In the genomic region with DNA sequence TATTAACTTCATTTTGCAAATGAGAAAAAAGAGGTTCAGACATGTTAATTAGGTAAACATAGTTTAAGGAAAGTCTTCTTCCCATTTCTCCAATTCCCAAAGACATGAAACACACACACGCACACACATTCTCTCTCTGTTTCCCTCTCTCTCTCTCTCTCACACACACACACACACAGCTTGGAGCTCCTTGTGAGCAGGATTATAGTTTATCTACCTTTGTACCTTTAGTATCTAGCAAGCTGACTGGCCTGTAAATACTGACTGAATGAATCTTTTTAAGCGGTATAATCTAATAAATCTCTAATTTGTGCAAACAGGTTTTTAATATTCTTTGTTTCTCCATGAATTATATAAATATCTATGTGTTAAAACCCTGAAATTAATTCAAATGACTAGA, we compare ENCODE assay signal across 2 cellular contexts.
TF ChIP-seq lines count a peak whose summit lies in the region.

No MANE protein-coding gene starts in this region.

TF ChIP-seq in IMR-90, 13 proteins besides CTCF, POLR2A, EP300 and RAD21:
- TF ChIP-seq, protein P1, sequence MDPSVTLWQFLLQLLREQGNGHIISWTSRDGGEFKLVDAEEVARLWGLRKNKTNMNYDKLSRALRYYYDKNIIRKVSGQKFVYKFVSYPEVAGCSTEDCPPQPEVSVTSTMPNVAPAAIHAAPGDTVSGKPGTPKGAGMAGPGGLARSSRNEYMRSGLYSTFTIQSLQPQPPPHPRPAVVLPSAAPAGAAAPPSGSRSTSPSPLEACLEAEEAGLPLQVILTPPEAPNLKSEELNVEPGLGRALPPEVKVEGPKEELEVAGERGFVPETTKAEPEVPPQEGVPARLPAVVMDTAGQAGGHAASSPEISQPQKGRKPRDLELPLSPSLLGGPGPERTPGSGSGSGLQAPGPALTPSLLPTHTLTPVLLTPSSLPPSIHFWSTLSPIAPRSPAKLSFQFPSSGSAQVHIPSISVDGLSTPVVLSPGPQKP (IDR thresholded peaks at IDR 0.05; ENCODE audit: borderline replicate concordance, low read depth, low read length): no peak
- no peak for TF ChIP-seq NFE2L2 (IDR thresholded peaks at IDR 0.05; ENCODE audit: low read depth, low read length)
- TF ChIP-seq CEBPB (IDR thresholded peaks at IDR 0.05; ENCODE audit: low read depth, low read length): no peak
- TF ChIP-seq MXI1 (IDR thresholded peaks at IDR 0.05; ENCODE audit: borderline replicate concordance, low read depth, low read length): no peak
- TF ChIP-seq MAZ (IDR thresholded peaks at IDR 0.05; ENCODE audit: borderline replicate concordance, low read depth, low read length): no peak
- no peak for TF ChIP-seq RCOR1 (IDR thresholded peaks at IDR 0.05; ENCODE audit: insufficient replicate concordance, low read length)
- TF ChIP-seq FOS (IDR thresholded peaks at IDR 0.05; ENCODE audit: low read depth, low read length): no peak
- no peak for TF ChIP-seq BHLHE40 (IDR thresholded peaks at IDR 0.05; ENCODE audit: low read depth, low read length)
- TF ChIP-seq SMC3 (IDR thresholded peaks at IDR 0.05; ENCODE audit: low read depth, low read length): no peak
- TF ChIP-seq MAFK (IDR thresholded peaks at IDR 0.05; ENCODE audit: low read depth, low read length): no peak
- TF ChIP-seq CHD1 (IDR thresholded peaks at IDR 0.05; ENCODE audit: low read depth, low read length): no peak
- TF ChIP-seq, protein P2, sequence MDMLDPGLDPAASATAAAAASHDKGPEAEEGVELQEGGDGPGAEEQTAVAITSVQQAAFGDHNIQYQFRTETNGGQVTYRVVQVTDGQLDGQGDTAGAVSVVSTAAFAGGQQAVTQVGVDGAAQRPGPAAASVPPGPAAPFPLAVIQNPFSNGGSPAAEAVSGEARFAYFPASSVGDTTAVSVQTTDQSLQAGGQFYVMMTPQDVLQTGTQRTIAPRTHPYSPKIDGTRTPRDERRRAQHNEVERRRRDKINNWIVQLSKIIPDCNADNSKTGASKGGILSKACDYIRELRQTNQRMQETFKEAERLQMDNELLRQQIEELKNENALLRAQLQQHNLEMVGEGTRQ (IDR thresholded peaks at IDR 0.05; ENCODE audit: low read depth, low read length): no peak
- no peak for TF ChIP-seq RFX5 (IDR thresholded peaks at IDR 0.05; ENCODE audit: low read depth, low read length)

TF ChIP-seq in SK-N-SH treated with all-trans-retinoic acid at 6 μM for 48 hours, 23 proteins besides CTCF, POLR2A, EP300 and RAD21:
- no peak for TF ChIP-seq ZFP3 (CRISPR knock-in tag; IDR thresholded peaks at IDR 0.05)
- no peak for TF ChIP-seq OSR1 (CRISPR knock-in tag; IDR thresholded peaks at IDR 0.05)
- TF ChIP-seq ZC3H10 (CRISPR knock-in tag; IDR thresholded peaks at IDR 0.05): no peak
- TF ChIP-seq SNAI2 (CRISPR knock-in tag; IDR thresholded peaks at IDR 0.05): no peak
- TF ChIP-seq ZNF70 (CRISPR knock-in tag; IDR thresholded peaks at IDR 0.05): no peak
- no peak for TF ChIP-seq ZNF565 (CRISPR knock-in tag; conservative IDR thresholded peaks at IDR 0.05; ENCODE audit: low read depth)
- TF ChIP-seq, protein P3, sequence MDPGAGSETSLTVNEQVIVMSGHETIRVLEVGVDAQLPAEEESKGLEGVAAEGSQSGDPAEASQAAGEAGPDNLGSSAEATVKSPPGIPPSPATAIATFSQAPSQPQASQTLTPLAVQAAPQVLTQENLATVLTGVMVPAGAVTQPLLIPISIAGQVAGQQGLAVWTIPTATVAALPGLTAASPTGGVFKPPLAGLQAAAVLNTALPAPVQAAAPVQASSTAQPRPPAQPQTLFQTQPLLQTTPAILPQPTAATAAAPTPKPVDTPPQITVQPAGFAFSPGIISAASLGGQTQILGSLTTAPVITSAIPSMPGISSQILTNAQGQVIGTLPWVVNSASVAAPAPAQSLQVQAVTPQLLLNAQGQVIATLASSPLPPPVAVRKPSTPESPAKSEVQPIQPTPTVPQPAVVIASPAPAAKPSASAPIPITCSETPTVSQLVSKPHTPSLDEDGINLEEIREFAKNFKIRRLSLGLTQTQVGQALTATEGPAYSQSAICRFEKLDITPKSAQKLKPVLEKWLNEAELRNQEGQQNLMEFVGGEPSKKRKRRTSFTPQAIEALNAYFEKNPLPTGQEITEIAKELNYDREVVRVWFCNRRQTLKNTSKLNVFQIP (CRISPR knock-in tag; IDR thresholded peaks at IDR 0.05; ENCODE audit: borderline replicate concordance, low read depth): no peak
- no peak for TF ChIP-seq CSDC2 (CRISPR knock-in tag; IDR thresholded peaks at IDR 0.05)
TF ChIP-seq in SK-N-SH treated with all-trans-retinoic acid at 6 μM for 48 hours: peak in this region for 0.
